Comparison of ENCODE assay signal across 24 cellular contexts in the genomic region with DNA sequence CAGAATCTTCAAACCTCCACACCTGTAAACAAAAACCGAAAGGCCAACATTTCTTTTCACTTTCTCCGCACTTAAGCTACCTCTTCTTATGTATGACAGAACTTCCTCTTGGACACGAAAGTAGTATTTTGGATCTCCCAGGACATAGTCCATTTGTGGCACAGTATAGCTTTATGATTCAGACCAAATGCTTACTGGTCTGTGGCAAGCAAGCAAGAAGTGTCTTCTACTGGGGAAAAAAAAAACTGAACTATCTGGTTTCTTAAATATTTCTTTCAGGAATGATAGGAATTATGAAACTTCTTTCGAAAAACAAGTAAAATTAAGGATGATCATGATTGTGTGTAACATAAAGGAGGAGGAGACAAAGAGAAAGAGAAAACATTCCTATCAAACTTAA. TPM values are rescaled to one million over a fixed set of nuclear protein-coding genes. Genes with fewer than 3 reads are reported as not detected.
DNase-seq lines count a peak whose midpoint lies in the region; ATAC-seq and TF ChIP-seq lines count a peak whose summit lies in the region.
"Had no signal": no experiment of that assay in that cellular context is flagged by ENCODE, and none has a peak within 500 bp of the region (broad histone marks: within the 10 kb centered on the region; RNA-seq: fewer than 3 reads in every experiment).

No MANE protein-coding gene starts in this region.

- peak overlapping the region; percentile 15 for H3K4me3 ChIP-seq in skeletal muscle satellite cell (ENCODE audit: low read length)
- H3K4me3 ChIP-seq: GM23338, smooth muscle cell had no signal

- H3K36me3 Mint-ChIP-seq in T-helper 17 cell (ENCODE audit: low read depth) (peaks cover 11% of the 10 kb centered on the region), WTC11 (peaks cover 28% of the 10 kb centered on the region)

- no peaks in the 10 kb centered on the region for H3K27me3 ChIP-seq in skeletal muscle satellite cell (ENCODE audit: control insufficient read depth, insufficient read depth, low read length)

- DNase-seq in EH (ENCODE audit: low read depth) (peak; percentile 64), T-helper 17 cell (no peak), fibroblast of peridontal ligament (ENCODE audit: extremely low read depth) (peak; percentile 78), WTC11 (ENCODE audit: low spot score) (no peak), Kasumi-1 (lab: John Stamatoyannopoulos, UW) (no peak), NCI-H510A treated with DMSO at 0.1 percent for 48 hours (lab: John Stamatoyannopoulos, UW) (no peak)
- DNase-seq: activated CD4-positive, alpha-beta T cell treated with anti-CD3 and anti-CD28 coated beads, Interleukin-2, amount 50 U/mL, for 1 hour; activated CD8-positive, alpha-beta memory T cell treated with anti-CD3 and anti-CD28 coated beads, Interleukin-2, amount 10 ng/mL, durations not matched to agents 7 days and 5 days; activated naive CD4-positive, alpha-beta T cell treated with anti-CD3 and anti-CD28 coated beads for 36 hours; activated T-cell treated with anti-CD3 and anti-CD28 coated beads, Interleukin-2, amount 50 U/mL, for 72 hours; CD4-positive, alpha-beta T cell; dermis blood vessel endothelial cell; glutamatergic neuron; kidney glomerular epithelial cell; NCI-H1092; NCI-H187 treated with DMSO at 0.1 percent for 48 hours; NCI-H774; RPMI8226; stimulated activated naive B cell treated with anti-CD40 and anti-IgM and Interleukin-4, amounts not matched to agents 10 μg/mL and 1 μg/mL and 100 μg/mL, for 72 hours; WERI-Rb-1 had no signal

- H3K4me2 ChIP-seq in skeletal muscle satellite cell (ENCODE audit: low read length), result peak overlapping the region; percentile 67
- H3K4me2 ChIP-seq: GM23338, smooth muscle cell had no signal

- peaks cover 20% of the 10 kb centered on the region for H3K4me1 ChIP-seq in skeletal muscle satellite cell (ENCODE audit: control insufficient read depth, insufficient read depth, low read length)

- H3K27me3 Mint-ChIP-seq in T-helper 17 cell (no peaks in the 10 kb centered on the region), WTC11 (ENCODE audit: low read depth) (no peaks in the 10 kb centered on the region)
- H3K27me3 Mint-ChIP-seq: activated CD8-positive, alpha-beta memory T cell treated with anti-CD3 and anti-CD28 coated beads, Interleukin-2, amount 10 ng/mL, durations not matched to agents 7 days and 5 days; CD4-positive, alpha-beta T cell; stimulated activated naive B cell treated with anti-CD40 and anti-IgM and Interleukin-4, amounts not matched to agents 10 μg/mL and 1 μg/mL and 100 μg/mL, for 72 hours had no signal

- H3K9ac ChIP-seq in skeletal muscle satellite cell (ENCODE audit: low read depth, low read length), result peak overlapping the region; percentile 73

- ATAC-seq in T-helper 17 cell, result no peak
- no peak for ATAC-seq in WTC11
- ATAC-seq: activated CD8-positive, alpha-beta memory T cell treated with anti-CD3 and anti-CD28 coated beads, Interleukin-2, amount 10 ng/mL, durations not matched to agents 7 days and 5 days; activated T-cell treated with anti-CD3 and anti-CD28 coated beads, Interleukin-2, amount 50 U/mL, for 72 hours; GM23338; stimulated activated naive B cell treated with anti-CD40 and anti-IgM and Interleukin-4, amounts not matched to agents 10 μg/mL and 1 μg/mL and 100 μg/mL, for 72 hours had no signal

- H3K4me3 Mint-ChIP-seq in T-helper 17 cell, result no peak overlapping the region
- no peak overlapping the region for H3K4me3 Mint-ChIP-seq in WTC11
- H3K4me3 Mint-ChIP-seq: activated CD8-positive, alpha-beta memory T cell treated with anti-CD3 and anti-CD28 coated beads, Interleukin-2, amount 10 ng/mL, durations not matched to agents 7 days and 5 days; activated naive CD4-positive, alpha-beta T cell treated with anti-CD3 and anti-CD28 coated beads for 36 hours; activated T-cell treated with anti-CD3 and anti-CD28 coated beads, Interleukin-2, amount 50 U/mL, for 72 hours; CD4-positive, alpha-beta T cell; GM23338; stimulated activated naive B cell treated with anti-CD40 and anti-IgM and Interleukin-4, amounts not matched to agents 10 μg/mL and 1 μg/mL and 100 μg/mL, for 72 hours; T-helper 2 cell treated with Interferon-gamma antibody and Interleukin-4, amounts not matched to agents 5 μg/mL and 100 μg/mL, for 36 hours had no signal

- H3K9me3 Mint-ChIP-seq in WTC11, result no peaks in the 10 kb centered on the region
- H3K9me3 Mint-ChIP-seq: activated naive CD4-positive, alpha-beta T cell treated with anti-CD3 and anti-CD28 coated beads for 36 hours; activated T-cell treated with anti-CD3 and anti-CD28 coated beads, Interleukin-2, amount 50 U/mL, for 72 hours; CD4-positive, alpha-beta T cell; GM23338; stimulated activated naive B cell treated with anti-CD40 and anti-IgM and Interleukin-4, amounts not matched to agents 10 μg/mL and 1 μg/mL and 100 μg/mL, for 72 hours; T-helper 2 cell treated with Interferon-gamma antibody and Interleukin-4, amounts not matched to agents 5 μg/mL and 100 μg/mL, for 36 hours had no signal

- TF ChIP-seq CTCF in WTC11 (IDR thresholded peaks at IDR 0.05), result no peak

- H3K9me3 ChIP-seq in T-helper 17 cell (ENCODE audit: control insufficient read depth, low read length, poor library complexity, severe bottlenecking) (no peaks in the 10 kb centered on the region), skeletal muscle satellite cell (replicated peaks; ENCODE audit: low read length) (no peaks in the 10 kb centered on the region)

- peaks cover 6% of the 10 kb centered on the region for H3K36me3 ChIP-seq in skeletal muscle satellite cell (ENCODE audit: insufficient read depth, low read length)

- H3K4me1 Mint-ChIP-seq in T-helper 17 cell (peaks cover 8% of the 10 kb centered on the region), WTC11 (peaks cover 10% of the 10 kb centered on the region)

- POLR2A ChIA-PET in WTC11 (lab: Charles Lee), result no interaction called here

- CTCF ChIA-PET in WTC11 (lab: Charles Lee), result interaction anchor here (1.5 kb wide), 1 partner anchor 30 kb away, joined by 6 read pairs; no protein-coding TSS in a partner anchor

- H3K27ac Mint-ChIP-seq in T-helper 17 cell (peak overlapping the region; percentile 24), WTC11 (no peak overlapping the region)
- H3K27ac Mint-ChIP-seq: activated CD8-positive, alpha-beta memory T cell treated with anti-CD3 and anti-CD28 coated beads, Interleukin-2, amount 10 ng/mL, durations not matched to agents 7 days and 5 days; activated naive CD4-positive, alpha-beta T cell treated with anti-CD3 and anti-CD28 coated beads for 36 hours; activated T-cell treated with anti-CD3 and anti-CD28 coated beads, Interleukin-2, amount 50 U/mL, for 72 hours; CD4-positive, alpha-beta T cell; GM23338; stimulated activated naive B cell treated with anti-CD40 and anti-IgM and Interleukin-4, amounts not matched to agents 10 μg/mL and 1 μg/mL and 100 μg/mL, for 72 hours; T-helper 2 cell treated with Interferon-gamma antibody and Interleukin-4, amounts not matched to agents 5 μg/mL and 100 μg/mL, for 36 hours had no signal

TF ChIP-seq in WTC11, 78 proteins besides CTCF, POLR2A, EP300 and RAD21:
- TF ChIP-seq, protein P1, sequence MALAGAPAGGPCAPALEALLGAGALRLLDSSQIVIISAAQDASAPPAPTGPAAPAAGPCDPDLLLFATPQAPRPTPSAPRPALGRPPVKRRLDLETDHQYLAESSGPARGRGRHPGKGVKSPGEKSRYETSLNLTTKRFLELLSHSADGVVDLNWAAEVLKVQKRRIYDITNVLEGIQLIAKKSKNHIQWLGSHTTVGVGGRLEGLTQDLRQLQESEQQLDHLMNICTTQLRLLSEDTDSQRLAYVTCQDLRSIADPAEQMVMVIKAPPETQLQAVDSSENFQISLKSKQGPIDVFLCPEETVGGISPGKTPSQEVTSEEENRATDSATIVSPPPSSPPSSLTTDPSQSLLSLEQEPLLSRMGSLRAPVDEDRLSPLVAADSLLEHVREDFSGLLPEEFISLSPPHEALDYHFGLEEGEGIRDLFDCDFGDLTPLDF (CRISPR knock-in tag; IDR thresholded peaks at IDR 0.05), result no peak

RNA-seq across cellular contexts. Expression of a gene that starts 33.6 kb away (rescaled TPM):
- total RNA-seq in T-helper 17 cell, result 10 to 100 TPM; 15.0 to 17.2 TPM
- total RNA-seq in skeletal muscle satellite cell (2012; rRNA removed), result 15.9 and 17.0 TPM in 2 replicates
- 19.1 to 23.4 TPM (median 22.8 TPM) in 3 replicates for total RNA-seq in WTC11 (2021)

Comparison
In these comparisons a context has a peak if more than half of its experiments do, and no peak if none do; other contexts are left out.
1. DNase-seq: peak in EH (single experiment) and fibroblast of peridontal ligament (single experiment); none in T-helper 17 cell (0 of 3), WTC11 (single experiment), Kasumi-1 (0 of 2) and NCI-H510A treated with DMSO at 0.1 percent for 48 hours (single experiment).